17 cellular contexts compared by ENCODE assay signal in genomic region chr11:980438-981365, GRCh38. TPM values are rescaled to one million over a fixed set of nuclear protein-coding genes. Genes with fewer than 3 reads are reported as not detected.
DNase-seq lines count a peak whose midpoint lies in the region; ATAC-seq and TF ChIP-seq lines count a peak whose summit lies in the region.
"Had no signal": no experiment of that assay in that cellular context is flagged by ENCODE, and none has a peak within 500 bp of the region (broad histone marks: within the 10 kb centered on the region; RNA-seq: fewer than 3 reads in every experiment).

No MANE protein-coding gene starts in this region.

- intact Hi-C loops in gastrocnemius medialis (cut with DNase I; ENCODE audit: low total_unique reads): no loop called here

- H3K27me3 ChIP-seq in gastrocnemius medialis: no peaks in the 10 kb centered on the region
- H3K27me3 ChIP-seq: gastroesophageal sphincter had no signal

- in situ Hi-C loops in G401 (cut with HindIII; ENCODE audit: low sequenced_read_pairs) (no loop called here), gastrocnemius medialis (cut with MboI; ENCODE audit: low sequenced_read_pairs in 4 of 4) (no loop called here)

- H3K4me3 Mint-ChIP-seq in WTC11: no peak overlapping the region
- H3K4me3 Mint-ChIP-seq: activated T-helper 1 cell treated with anti-CD3 and anti-CD28 coated beads, Interleukin-12 subunit alpha, Interleukin-12 subunit beta, Interleukin-2, Interleukin-4 antibody, amounts not matched to agents 30 ng/mL and 10 ng/mL and 1 ng/mL, durations not matched to agents 14 hours and 24 hours and 36 hours had no signal

- no peaks in the 10 kb centered on the region for H3K9me3 Mint-ChIP-seq in WTC11
- H3K9me3 Mint-ChIP-seq: activated T-helper 1 cell treated with anti-CD3 and anti-CD28 coated beads, Interleukin-12 subunit alpha, Interleukin-12 subunit beta, Interleukin-2, Interleukin-4 antibody, amounts not matched to agents 30 ng/mL and 10 ng/mL and 1 ng/mL, durations not matched to agents 14 hours and 24 hours and 36 hours had no signal

- H3K27ac ChIP-seq in gastrocnemius medialis: peak overlapping the region; percentile 64 to 78 (median 67)
- H3K27ac ChIP-seq: gastroesophageal sphincter had no signal

- peak; percentile 85 for DNase-seq in G401 (ENCODE audit: low spot score)
- DNase-seq in WTC11 (ENCODE audit: low spot score): no peak
- peak; percentile 37 for DNase-seq in hepatic stellate cell (ENCODE audit: low spot score)
- peak in 1 of 2 donors; percentile 58 for DNase-seq in gastrocnemius medialis
- DNase-seq in AML-193 (lab: John Stamatoyannopoulos, UW): no peak
- DNase-seq: activated CD4-positive, alpha-beta T cell treated with anti-CD3 and anti-CD28 coated beads, Interleukin-2, amount 50 U/mL, for 48 hours; aorta; effector CD8-positive, alpha-beta T cell; NCI-H82; SHP77; stimulated activated CD4-positive, alpha-beta T cell treated with anti-CD3 and anti-CD28 coated beads, Interleukin-2, amount 100 ng/mL, for 48 hours had no signal

- H3K36me3 ChIP-seq in gastrocnemius medialis: peaks cover 0 to 50% of the 10 kb centered on the region in 2 donors

- CTCF ChIA-PET in WTC11 (lab: Charles Lee): no interaction called here

- H3K27ac Mint-ChIP-seq in WTC11: peak overlapping the region; percentile 30; the same call in 1 of the 2 replicates
- H3K27ac Mint-ChIP-seq: activated T-helper 1 cell treated with anti-CD3 and anti-CD28 coated beads, Interleukin-12 subunit alpha, Interleukin-12 subunit beta, Interleukin-2, Interleukin-4 antibody, amounts not matched to agents 30 ng/mL and 10 ng/mL and 1 ng/mL, durations not matched to agents 14 hours and 24 hours and 36 hours had no signal

- TF ChIP-seq CTCF in WTC11 (IDR thresholded peaks at IDR 0.05) (no peak), gastrocnemius medialis (IDR thresholded peaks at IDR 0.05 in 4 of 5, conservative IDR thresholded peaks at IDR 0.05 in 1 of 5) (peak in 3 of 5 experiments; percentile 14 to 32 (median 24))

- H3K4me1 ChIP-seq in gastrocnemius medialis: peaks cover 0 to 13% of the 10 kb centered on the region in 2 donors

- H3K4me1 Mint-ChIP-seq in WTC11: peaks cover 8% of the 10 kb centered on the region

- no peaks in the 10 kb centered on the region for H3K27me3 Mint-ChIP-seq in WTC11 (ENCODE audit: low read depth)

- H3K9me3 ChIP-seq in gastrocnemius medialis: no peaks in the 10 kb centered on the region
- H3K9me3 ChIP-seq: gastroesophageal sphincter had no signal

- no peak overlapping the region for H3K4me3 ChIP-seq in gastrocnemius medialis
- H3K4me3 ChIP-seq: gastroesophageal sphincter had no signal

- H3K36me3 Mint-ChIP-seq in WTC11: peaks cover 36% of the 10 kb centered on the region

- ATAC-seq in WTC11 (no peak), gastrocnemius medialis (peak; percentile 64 to 78), HG03280 (IDR thresholded peaks at IDR 0.05; ENCODE audit: unreplicated experiment) (no peak), HG03139 (IDR thresholded peaks at IDR 0.05; ENCODE audit: unreplicated experiment) (no peak)
- ATAC-seq: gastroesophageal sphincter had no signal

- no peak for TF ChIP-seq POLR2A in gastrocnemius medialis (IDR thresholded peaks at IDR 0.05)

- POLR2A ChIA-PET in WTC11 (lab: Charles Lee): interaction anchor here (0.6 kb wide), 1 partner anchor 136 kb away, joined by 4 read pairs; no protein-coding TSS in a partner anchor

TF ChIP-seq in WTC11, 78 proteins besides CTCF, POLR2A, EP300 and RAD21 (continues in another document):
- TF ChIP-seq CREM (CRISPR knock-in tag; IDR thresholded peaks at IDR 0.05) (no peak), TEAD1 (CRISPR knock-in tag; IDR thresholded peaks at IDR 0.05) (no peak), EMX1 (CRISPR knock-in tag; IDR thresholded peaks at IDR 0.05) (no peak), NR1H2 (CRISPR knock-in tag; IDR thresholded peaks at IDR 0.05) (no peak), ARID4B (CRISPR knock-in tag; IDR thresholded peaks at IDR 0.05; ENCODE audit: borderline replicate concordance) (no peak), ZNF317 (CRISPR knock-in tag; IDR thresholded peaks at IDR 0.05; ENCODE audit: borderline replicate concordance, low read depth) (no peak), MYBL2 (CRISPR knock-in tag; IDR thresholded peaks at IDR 0.05) (no peak), USF1 (CRISPR knock-in tag; IDR thresholded peaks at IDR 0.05) (no peak), ELF4 (CRISPR knock-in tag; IDR thresholded peaks at IDR 0.05; ENCODE audit: low read depth) (no peak)
- TF ChIP-seq, protein P1, sequence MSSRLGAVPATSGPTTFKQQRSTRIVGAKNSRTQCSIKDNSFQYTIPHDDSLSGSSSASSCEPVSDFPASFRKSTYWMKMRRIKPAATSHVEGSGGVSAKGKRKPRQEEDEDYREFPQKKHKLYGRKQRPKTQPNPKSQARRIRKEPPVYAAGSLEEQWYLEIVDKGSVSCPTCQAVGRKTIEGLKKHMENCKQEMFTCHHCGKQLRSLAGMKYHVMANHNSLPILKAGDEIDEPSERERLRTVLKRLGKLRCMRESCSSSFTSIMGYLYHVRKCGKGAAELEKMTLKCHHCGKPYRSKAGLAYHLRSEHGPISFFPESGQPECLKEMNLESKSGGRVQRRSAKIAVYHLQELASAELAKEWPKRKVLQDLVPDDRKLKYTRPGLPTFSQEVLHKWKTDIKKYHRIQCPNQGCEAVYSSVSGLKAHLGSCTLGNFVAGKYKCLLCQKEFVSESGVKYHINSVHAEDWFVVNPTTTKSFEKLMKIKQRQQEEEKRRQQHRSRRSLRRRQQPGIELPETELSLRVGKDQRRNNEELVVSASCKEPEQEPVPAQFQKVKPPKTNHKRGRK (CRISPR knock-in tag; IDR thresholded peaks at IDR 0.05; ENCODE audit: borderline replicate concordance): no peak
- TF ChIP-seq, protein P2, sequence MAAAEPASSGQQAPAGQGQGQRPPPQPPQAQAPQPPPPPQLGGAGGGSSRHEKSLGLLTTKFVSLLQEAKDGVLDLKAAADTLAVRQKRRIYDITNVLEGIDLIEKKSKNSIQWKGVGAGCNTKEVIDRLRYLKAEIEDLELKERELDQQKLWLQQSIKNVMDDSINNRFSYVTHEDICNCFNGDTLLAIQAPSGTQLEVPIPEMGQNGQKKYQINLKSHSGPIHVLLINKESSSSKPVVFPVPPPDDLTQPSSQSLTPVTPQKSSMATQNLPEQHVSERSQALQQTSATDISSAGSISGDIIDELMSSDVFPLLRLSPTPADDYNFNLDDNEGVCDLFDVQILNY (CRISPR knock-in tag; IDR thresholded peaks at IDR 0.05): no peak

RNA-seq across cellular contexts. Expression of gene AP2A2, which starts 55.0 kb away (rescaled TPM):
- total RNA-seq in G401 (2014; rRNA removed; shearing (Covaris generic)): 47.5 and 57.1 TPM in 2 replicates
- 47.1 to 52.3 TPM (median 51.0 TPM) in 3 replicates for total RNA-seq in WTC11 (2021)
- total RNA-seq in gastrocnemius medialis: 10 to 100 TPM; 21.2 to 26.1 (median 25.7) TPM

RNA-seq across cellular contexts. Expression of gene MUC6, which starts 55.8 kb away (rescaled TPM):
- not detected in 2 replicates for total RNA-seq in G401 (2014; rRNA removed; shearing (Covaris generic))
- total RNA-seq in WTC11 (2021) (0.05 to 0.13 TPM (median 0.07 TPM) in 3 replicates), gastrocnemius medialis (not detected)
- total RNA-seq: activated T-helper 1 cell treated with anti-CD3 and anti-CD28 coated beads, Interleukin-12 subunit alpha, Interleukin-12 subunit beta, Interleukin-2, Interleukin-4 antibody, amounts not matched to agents 30 ng/mL and 10 ng/mL and 1 ng/mL, durations not matched to agents 14 hours and 24 hours and 36 hours; aorta; renal cortical epithelial cell; T-helper 2 cell treated with Interferon-gamma antibody and Interleukin-4, amounts not matched to agents 100 ng/mL and 5 ng/mL, for 36 hours had no signal

Comparison
In these comparisons a context has a peak if more than half of its experiments do, and no peak if none do; other contexts are left out.
1. DNase-seq: peak in G401 (single experiment) and hepatic stellate cell (single experiment); none in WTC11 (single experiment) and AML-193 (0 of 2).
2. ATAC-seq: peak in gastrocnemius medialis (2 of 2); none in WTC11 (single experiment), HG03280 (single experiment) and HG03139 (single experiment).